Comparison of ENCODE assay signal across 8 cellular contexts in the genomic region with DNA sequence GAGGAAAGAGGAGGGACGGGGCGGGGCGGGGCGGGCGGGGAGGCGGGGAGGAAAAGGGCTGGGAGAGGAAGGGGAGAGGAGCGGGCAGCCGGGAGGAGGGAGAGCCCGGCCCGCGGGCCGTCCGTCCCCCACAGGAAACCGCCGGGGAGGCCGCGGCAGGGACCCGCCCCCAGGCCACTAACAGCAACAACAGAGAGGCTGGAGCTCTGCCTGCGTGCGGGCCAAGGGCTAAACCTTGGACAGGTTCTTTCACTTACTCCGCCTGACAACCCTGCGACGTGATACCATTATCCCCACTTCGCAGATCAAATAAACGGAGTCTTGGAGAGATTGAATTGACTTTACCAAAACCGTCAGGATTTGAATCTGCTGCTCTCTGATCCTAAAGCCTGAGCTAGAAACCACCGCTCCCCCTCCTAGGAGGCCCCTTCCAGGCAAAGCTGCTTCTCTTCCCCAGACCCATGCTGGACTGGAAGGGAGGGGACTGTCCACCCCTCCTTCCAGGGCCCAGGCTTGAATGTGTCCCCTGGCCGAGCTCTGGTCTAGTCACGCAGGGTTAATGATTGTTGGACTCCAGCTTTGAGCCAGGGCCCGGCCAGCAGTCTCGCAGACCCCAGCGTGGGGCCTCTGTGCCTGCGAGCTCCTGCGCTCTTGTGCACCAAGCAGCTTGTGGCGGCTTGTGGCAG. TPM values are rescaled to one million over a fixed set of nuclear protein-coding genes. Genes with fewer than 3 reads are reported as not detected.
DNase-seq lines count a peak whose midpoint lies in the region; ATAC-seq and TF ChIP-seq lines count a peak whose summit lies in the region.

A gene with protein sequence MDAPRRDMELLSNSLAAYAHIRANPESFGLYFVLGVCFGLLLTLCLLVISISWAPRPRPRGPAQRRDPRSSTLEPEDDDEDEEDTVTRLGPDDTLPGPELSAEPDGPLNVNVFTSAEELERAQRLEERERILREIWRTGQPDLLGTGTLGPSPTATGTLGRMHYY (minus strand): TSS at position 10 of the 686 bp plus-strand sequence. CDS start 608 bp downstream, outside the sequence.

- H3K4me3 ChIP-seq in BJ (ENCODE audit: low read depth, low read length) = peak within 1 kb of the TSS; percentile 81
- H3K4me3 ChIP-seq in gastroesophageal sphincter = peak within 1 kb of the TSS; percentile 81 to 87
- peak within 1 kb of the TSS; percentile 46 for H3K4me3 ChIP-seq in neuron (ENCODE audit: low read length)

- ATAC-seq in GM19372 (IDR thresholded peaks at IDR 0.05; ENCODE audit: low read depth, unreplicated experiment) (peak; percentile 48), gastroesophageal sphincter (peak; percentile 79), GM21515 (IDR thresholded peaks at IDR 0.05; ENCODE audit: unreplicated experiment) (no peak)

- H3K27ac ChIP-seq in gastroesophageal sphincter = peak within 1 kb of the TSS; percentile 60 to 92 (median 88)

- H3K9me3 ChIP-seq in gastroesophageal sphincter = no peaks in the 10 kb centered on the region
- no peaks in the 10 kb centered on the region for H3K9me3 ChIP-seq in neuron (ENCODE audit: low read length)

- no peak for TF ChIP-seq CTCF in BJ (IDR thresholded peaks at IDR 0.05; ENCODE audit: insufficient read depth, low read depth, low read length)
- TF ChIP-seq CTCF in gastroesophageal sphincter (IDR thresholded peaks at IDR 0.05) = peak in 1 of 4 experiments; percentile 4

- TF ChIP-seq POLR2A in gastroesophageal sphincter (IDR thresholded peaks at IDR 0.05) = no peak

- CTCF ChIA-PET in BJ (lab: Yijun Ruan, JAX) = interaction anchor here (1.0 to 5.5 kb wide), 5 partner anchors 19 to 189 kb away, joined by 3 to 25 read pairs (median 4); a partner anchor contains a TSS

- TF ChIP-seq EP300 in gastroesophageal sphincter (IDR thresholded peaks at IDR 0.05) = no peak

- POLR2A ChIA-PET in BJ (lab: Charles Lee) = interaction anchor here (0.9 kb wide), 1 partner anchor 190 kb away, joined by 4 read pairs; no protein-coding TSS in a partner anchor

- H3K36me3 ChIP-seq in BJ (ENCODE audit: control insufficient read depth, insufficient read depth, low read length) (peaks cover 15% of the 10 kb centered on the region), gastroesophageal sphincter (no peaks in the 10 kb centered on the region), neuron (ENCODE audit: insufficient read depth, low read length) (peaks cover 24% of the 10 kb centered on the region)

- H3K27me3 ChIP-seq in BJ (ENCODE audit: control insufficient read depth, insufficient read depth, low read length) (no peaks in the 10 kb centered on the region), gastroesophageal sphincter (no peaks in the 10 kb centered on the region), neuron (ENCODE audit: insufficient read depth, low read length) (no peaks in the 10 kb centered on the region)

- peak; percentile 52 for DNase-seq in BJ (ENCODE audit: low read depth)
- peak; percentile 43 for DNase-seq in NOMO-1 treated with dmso at 0.1 percent for 144 hours (lab: John Stamatoyannopoulos, UW; ENCODE audit: unreplicated experiment)
- peak; percentile 85 for DNase-seq in activated effector memory CD4-positive, alpha-beta T cell treated with anti-CD3 and anti-CD28 coated beads, Interleukin-2, amount 50 U/mL, for 16 hours
- DNase-seq in midbrain (lab: John Stamatoyannopoulos, UW) = no peak

- H3K4me1 ChIP-seq in gastroesophageal sphincter (peaks cover 0 to 46% (median 31%) of the 10 kb centered on the region in 3 donors), neuron (ENCODE audit: insufficient read depth, low read length) (peaks cover 20% of the 10 kb centered on the region)

- WGBS in gastroesophageal sphincter (ENCODE audit: low coverage in 1 of 2), 2 donors = 0% methylated on average over 9 of the region's 35 CpGs; no CpG with 5 or more reads in 1 of the 2 donors

- no peak within 1 kb of the TSS for H2AFZ ChIP-seq in neuron (ENCODE audit: low read depth, low read length)

RNA-seq across cellular contexts. Expression of the gene that starts here (rescaled TPM):
- polyA plus RNA-seq in BJ (2011; rRNA removed) = 101 and 133 TPM in 2 replicates
- polyA minus RNA-seq in BJ (2011; rRNA and poly(A)+ RNA removed) = 18.2 and 21.1 TPM in 2 replicates
- 10 to 100 TPM; 42.0 to 68.7 (median 53.7) TPM for total RNA-seq in gastroesophageal sphincter
